In the genomic region with DNA sequence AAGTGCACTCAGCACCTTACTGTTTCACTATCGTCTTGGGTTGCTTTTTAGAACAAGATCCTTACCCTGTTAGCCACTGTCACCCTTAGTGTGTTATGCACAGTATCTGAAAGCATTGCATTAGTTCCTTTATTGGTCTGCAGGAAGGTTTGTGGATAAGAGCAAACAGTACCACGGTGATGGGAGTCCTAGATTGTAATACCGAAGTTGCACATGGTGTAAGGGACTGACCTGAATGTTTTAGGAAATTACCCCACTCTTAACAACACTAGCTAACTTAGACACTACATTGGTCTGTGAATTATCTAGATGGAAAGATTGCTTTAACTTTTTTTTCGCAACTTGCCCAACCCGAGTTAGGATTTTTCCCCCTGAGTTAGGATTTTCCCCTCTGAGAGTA, we compare ENCODE assay signal across 8 cellular contexts. TPM values are rescaled to one million over a fixed set of nuclear protein-coding genes. Genes with fewer than 3 reads are reported as not detected.
DNase-seq lines count a peak whose midpoint lies in the region; ATAC-seq and TF ChIP-seq lines count a peak whose summit lies in the region.

No MANE protein-coding gene starts in this region.

- no peak for TF ChIP-seq CTCF in heart right ventricle (IDR thresholded peaks at IDR 0.05)
- no peak for TF ChIP-seq CTCF in OCI-LY7 (conservative IDR thresholded peaks at IDR 0.05; ENCODE audit: low read length)
- TF ChIP-seq CTCF in choroid plexus epithelial cell (conservative IDR thresholded peaks at IDR 0.05; ENCODE audit: low read depth, low read length): no peak
- no peak for TF ChIP-seq CTCF in mucosa of descending colon (IDR thresholded peaks at IDR 0.05)

- WGBS in heart right ventricle, 2 donors: 6 to 7% methylated on average over 5 of the region's 5 CpGs

- no peaks in the 10 kb centered on the region for H3K9me3 ChIP-seq in heart right ventricle
- H3K9me3 ChIP-seq in OCI-LY7 (ENCODE audit: low read length): no peaks in the 10 kb centered on the region
- H3K9me3 ChIP-seq in mucosa of descending colon: no peaks in the 10 kb centered on the region

- intact Hi-C loops in heart right ventricle (cut with DNase I): loop anchor here in 1 of 10 donors (10.0 kb wide), 1 partner anchor 431 kb away; no protein-coding TSS in a partner anchor
- intact Hi-C loops in left ventricle myocardium superior (cut with micrococcal nuclease): no loop called here
- intact Hi-C loops in OCI-LY7 (cut with micrococcal nuclease; ENCODE audit: unreplicated experiment): loop anchor here (5.0 to 10.0 kb wide), 7 partner anchors 318 to 927 kb away; partner anchors contain the start of genes OSBPL10, TGFBR2 and ZNF860
- intact Hi-C loops in mucosa of descending colon (cut with DNase I, micrococcal nuclease): no loop called here

- ATAC-seq in heart right ventricle (no peak), left ventricle myocardium superior (no peak), mucosa of descending colon (no peak), GM21528 (IDR thresholded peaks at IDR 0.05; ENCODE audit: low FRiP score, unreplicated experiment) (no peak), GM18907 (IDR thresholded peaks at IDR 0.05; ENCODE audit: unreplicated experiment) (no peak), HG03469 (IDR thresholded peaks at IDR 0.05; ENCODE audit: unreplicated experiment) (no peak)

- no peaks in the 10 kb centered on the region for H3K27me3 ChIP-seq in heart right ventricle

- H3K9me2 ChIP-seq in OCI-LY7 (ENCODE audit: insufficient read depth, low read length): no peaks in the 10 kb centered on the region

- H3K4me3 ChIP-seq in heart right ventricle (peak overlapping the region; percentile 78 to 97 (median 88)), OCI-LY7 (ENCODE audit: low read depth, low read length, poor library complexity, severe bottlenecking) (peak overlapping the region; percentile 94), choroid plexus epithelial cell (ENCODE audit: low read depth, low read length) (peak overlapping the region; percentile 85), mucosa of descending colon (peak overlapping the region; percentile 92)

- CTCF ChIA-PET in OCI-LY7 (lab: Charles Lee; ENCODE audit: unreplicated experiment): no interaction called here

- POLR2A ChIA-PET in OCI-LY7 (lab: Charles Lee): interaction anchor here (0.6 to 5.6 kb wide), 9 partner anchors 11 to 495 kb away, joined by 3 to 54 read pairs (median 8); partner anchors contain the start of gene ZNF860

- BruUV-seq in OCI-LY7 (replicated peaks; lab: Mats Ljungman, UMichigan): no TSS peak

- H3K4me2 ChIP-seq in OCI-LY7 (ENCODE audit: low read length): peak overlapping the region; percentile 91

- H3K79me2 ChIP-seq in OCI-LY7 (ENCODE audit: insufficient read depth, low read depth, low read length): peaks cover 74% of the 10 kb centered on the region

- peaks cover 48% of the 10 kb centered on the region for H4K20me1 ChIP-seq in OCI-LY7 (ENCODE audit: insufficient read depth, low read length)

- H3K4me1 ChIP-seq in heart right ventricle (peaks cover 0 to 62% (median 43%) of the 10 kb centered on the region in 9 donors), OCI-LY7 (ENCODE audit: insufficient read depth, low read length, poor library complexity, severe bottlenecking) (peaks cover 34% of the 10 kb centered on the region), mucosa of descending colon (ENCODE audit: low read depth) (peaks cover 49% of the 10 kb centered on the region)

- H3K36me3 ChIP-seq in heart right ventricle (no peaks in the 10 kb centered on the region), OCI-LY7 (ENCODE audit: insufficient read depth, low read length) (peaks cover 46% of the 10 kb centered on the region), mucosa of descending colon (ENCODE audit: low read depth) (no peaks in the 10 kb centered on the region)

- H2AFZ ChIP-seq in OCI-LY7 (ENCODE audit: low read length): no peak overlapping the region

- DNase-seq in heart right ventricle (no peak), left ventricle myocardium superior (no peak), OCI-LY7 (ENCODE audit: low spot score) (peak; percentile 56), choroid plexus epithelial cell (ENCODE audit: low read depth) (peak; percentile 40), mucosa of descending colon (peak in 1 of 3 donors; percentile 16)

- peak overlapping the region in 7 of 10 donors; percentile 92 to 97 (median 95) for H3K27ac ChIP-seq in heart right ventricle
- H3K27ac ChIP-seq in OCI-LY7 (ENCODE audit: low read depth, low read length, poor library complexity, severe bottlenecking): peak overlapping the region; percentile 92

RNA-seq across cellular contexts. Expression of gene STT3B, which starts 1.3 kb away (rescaled TPM):
- 100 to 1,000 TPM in 5 of 10 donors, 10 to 100 TPM in 5; 90.8 to 113 (median 97.8) TPM for total RNA-seq in heart right ventricle
- 10 to 100 TPM; 37.7 to 46.2 TPM for polyA plus RNA-seq in heart right ventricle
- total RNA-seq in left ventricle myocardium superior: 97.7 TPM
- total RNA-seq in OCI-LY7 (2014; rRNA removed; shearing (Covaris generic)): 65.7 and 93.5 TPM in 2 replicates
- total RNA-seq in OCI-LY7 (2022): 122 and 123 TPM in 2 replicates
- total RNA-seq in mucosa of descending colon: 100 to 1,000 TPM in 1 of 3 donors, 10 to 100 TPM in 2; 86.0 to 118 (median 94.3) TPM

Comparison
In these comparisons a context has a peak if more than half of its experiments do, and no peak if none do; other contexts are left out.
1. DNase-seq: peak in OCI-LY7 (single experiment) and choroid plexus epithelial cell (single experiment); none in heart right ventricle (0 of 2) and left ventricle myocardium superior (single experiment).
2. Peak in every context shown above with its lines, with median percentiles within 50 percentile points of each other: H3K4me3 ChIP-seq.